ENCODE assay signal across 1 cellular context in genomic region chr19:5680437-5681368, GRCh38.
TF ChIP-seq lines count a peak whose summit lies in the region.

A gene with protein sequence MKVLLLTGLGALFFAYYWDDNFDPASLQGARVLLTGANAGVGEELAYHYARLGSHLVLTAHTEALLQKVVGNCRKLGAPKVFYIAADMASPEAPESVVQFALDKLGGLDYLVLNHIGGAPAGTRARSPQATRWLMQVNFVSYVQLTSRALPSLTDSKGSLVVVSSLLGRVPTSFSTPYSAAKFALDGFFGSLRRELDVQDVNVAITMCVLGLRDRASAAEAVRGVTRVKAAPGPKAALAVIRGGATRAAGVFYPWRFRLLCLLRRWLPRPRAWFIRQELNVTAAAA (plus strand): TSS chr19:5681027. CDS start chr19:5684833, 3,806 bp downstream.
Gene MICOS13, minus strand, starts transcription at chr19:5680516. Its CDS starts 30 bp downstream, at chr19:5680486.

TF ChIP-seq in HepG2, 621 proteins besides CTCF, POLR2A, EP300 and RAD21 (continued from another document and continues in another):
- no peak for TF ChIP-seq MAZ (IDR thresholded peaks at IDR 0.05; ENCODE audit: borderline replicate concordance, low read depth, low read length)
- TF ChIP-seq MAZ (CRISPR knock-in tag; IDR thresholded peaks at IDR 0.05; ENCODE audit: low read depth), result no peak; the same call in 1 of the 2 replicates
- peak; percentile 62; the same call in 1 of the 2 replicates for TF ChIP-seq KDM5A (IDR thresholded peaks at IDR 0.05; ENCODE audit: borderline replicate concordance, low read length)
- no peak for TF ChIP-seq ZNF138 (CRISPR knock-in tag; IDR thresholded peaks at IDR 0.05; ENCODE audit: low read depth)
- TF ChIP-seq, protein P1, sequence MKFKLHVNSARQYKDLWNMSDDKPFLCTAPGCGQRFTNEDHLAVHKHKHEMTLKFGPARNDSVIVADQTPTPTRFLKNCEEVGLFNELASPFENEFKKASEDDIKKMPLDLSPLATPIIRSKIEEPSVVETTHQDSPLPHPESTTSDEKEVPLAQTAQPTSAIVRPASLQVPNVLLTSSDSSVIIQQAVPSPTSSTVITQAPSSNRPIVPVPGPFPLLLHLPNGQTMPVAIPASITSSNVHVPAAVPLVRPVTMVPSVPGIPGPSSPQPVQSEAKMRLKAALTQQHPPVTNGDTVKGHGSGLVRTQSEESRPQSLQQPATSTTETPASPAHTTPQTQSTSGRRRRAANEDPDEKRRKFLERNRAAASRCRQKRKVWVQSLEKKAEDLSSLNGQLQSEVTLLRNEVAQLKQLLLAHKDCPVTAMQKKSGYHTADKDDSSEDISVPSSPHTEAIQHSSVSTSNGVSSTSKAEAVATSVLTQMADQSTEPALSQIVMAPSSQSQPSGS (CRISPR knock-in tag; IDR thresholded peaks at IDR 0.05), result peak; percentile 46; the same call in 1 of the 2 replicates
- no peak for TF ChIP-seq PITX1 (CRISPR knock-in tag; IDR thresholded peaks at IDR 0.05)
- TF ChIP-seq ZUFSP (CRISPR knock-in tag; IDR thresholded peaks at IDR 0.05; ENCODE audit: borderline replicate concordance), result no peak
- TF ChIP-seq ZEB1 (IDR thresholded peaks at IDR 0.05; ENCODE audit: insufficient replicate concordance, low read depth), result no peak
- no peak for TF ChIP-seq NFKBIZ (CRISPR knock-in tag; IDR thresholded peaks at IDR 0.05)
- TF ChIP-seq ZNF747 (CRISPR knock-in tag; IDR thresholded peaks at IDR 0.05; ENCODE audit: borderline replicate concordance), result peak; percentile 24; the same call in 1 of the 2 replicates
- TF ChIP-seq, protein P2, sequence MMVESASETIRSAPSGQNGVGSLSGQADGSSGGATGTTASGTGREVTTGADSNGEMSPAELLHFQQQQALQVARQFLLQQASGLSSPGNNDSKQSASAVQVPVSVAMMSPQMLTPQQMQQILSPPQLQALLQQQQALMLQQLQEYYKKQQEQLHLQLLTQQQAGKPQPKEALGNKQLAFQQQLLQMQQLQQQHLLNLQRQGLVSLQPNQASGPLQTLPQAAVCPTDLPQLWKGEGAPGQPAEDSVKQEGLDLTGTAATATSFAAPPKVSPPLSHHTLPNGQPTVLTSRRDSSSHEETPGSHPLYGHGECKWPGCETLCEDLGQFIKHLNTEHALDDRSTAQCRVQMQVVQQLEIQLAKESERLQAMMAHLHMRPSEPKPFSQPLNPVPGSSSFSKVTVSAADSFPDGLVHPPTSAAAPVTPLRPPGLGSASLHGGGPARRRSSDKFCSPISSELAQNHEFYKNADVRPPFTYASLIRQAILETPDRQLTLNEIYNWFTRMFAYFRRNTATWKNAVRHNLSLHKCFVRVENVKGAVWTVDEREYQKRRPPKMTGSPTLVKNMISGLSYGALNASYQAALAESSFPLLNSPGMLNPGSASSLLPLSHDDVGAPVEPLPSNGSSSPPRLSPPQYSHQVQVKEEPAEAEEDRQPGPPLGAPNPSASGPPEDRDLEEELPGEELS (CRISPR knock-in tag; IDR thresholded peaks at IDR 0.05), result no peak; the same call in 1 of the 2 replicates
- no peak for TF ChIP-seq FOXM1 (CRISPR knock-in tag; IDR thresholded peaks at IDR 0.05)
- TF ChIP-seq, protein P3, sequence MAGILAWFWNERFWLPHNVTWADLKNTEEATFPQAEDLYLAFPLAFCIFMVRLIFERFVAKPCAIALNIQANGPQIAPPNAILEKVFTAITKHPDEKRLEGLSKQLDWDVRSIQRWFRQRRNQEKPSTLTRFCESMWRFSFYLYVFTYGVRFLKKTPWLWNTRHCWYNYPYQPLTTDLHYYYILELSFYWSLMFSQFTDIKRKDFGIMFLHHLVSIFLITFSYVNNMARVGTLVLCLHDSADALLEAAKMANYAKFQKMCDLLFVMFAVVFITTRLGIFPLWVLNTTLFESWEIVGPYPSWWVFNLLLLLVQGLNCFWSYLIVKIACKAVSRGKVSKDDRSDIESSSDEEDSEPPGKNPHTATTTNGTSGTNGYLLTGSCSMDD (CRISPR knock-in tag; IDR thresholded peaks at IDR 0.05), result no peak
- TF ChIP-seq ONECUT2 (CRISPR knock-in tag; IDR thresholded peaks at IDR 0.05), result 0 out of 2 replicates have a peak, but pooled peaks have one; percentile 13
- TF ChIP-seq, protein P4, sequence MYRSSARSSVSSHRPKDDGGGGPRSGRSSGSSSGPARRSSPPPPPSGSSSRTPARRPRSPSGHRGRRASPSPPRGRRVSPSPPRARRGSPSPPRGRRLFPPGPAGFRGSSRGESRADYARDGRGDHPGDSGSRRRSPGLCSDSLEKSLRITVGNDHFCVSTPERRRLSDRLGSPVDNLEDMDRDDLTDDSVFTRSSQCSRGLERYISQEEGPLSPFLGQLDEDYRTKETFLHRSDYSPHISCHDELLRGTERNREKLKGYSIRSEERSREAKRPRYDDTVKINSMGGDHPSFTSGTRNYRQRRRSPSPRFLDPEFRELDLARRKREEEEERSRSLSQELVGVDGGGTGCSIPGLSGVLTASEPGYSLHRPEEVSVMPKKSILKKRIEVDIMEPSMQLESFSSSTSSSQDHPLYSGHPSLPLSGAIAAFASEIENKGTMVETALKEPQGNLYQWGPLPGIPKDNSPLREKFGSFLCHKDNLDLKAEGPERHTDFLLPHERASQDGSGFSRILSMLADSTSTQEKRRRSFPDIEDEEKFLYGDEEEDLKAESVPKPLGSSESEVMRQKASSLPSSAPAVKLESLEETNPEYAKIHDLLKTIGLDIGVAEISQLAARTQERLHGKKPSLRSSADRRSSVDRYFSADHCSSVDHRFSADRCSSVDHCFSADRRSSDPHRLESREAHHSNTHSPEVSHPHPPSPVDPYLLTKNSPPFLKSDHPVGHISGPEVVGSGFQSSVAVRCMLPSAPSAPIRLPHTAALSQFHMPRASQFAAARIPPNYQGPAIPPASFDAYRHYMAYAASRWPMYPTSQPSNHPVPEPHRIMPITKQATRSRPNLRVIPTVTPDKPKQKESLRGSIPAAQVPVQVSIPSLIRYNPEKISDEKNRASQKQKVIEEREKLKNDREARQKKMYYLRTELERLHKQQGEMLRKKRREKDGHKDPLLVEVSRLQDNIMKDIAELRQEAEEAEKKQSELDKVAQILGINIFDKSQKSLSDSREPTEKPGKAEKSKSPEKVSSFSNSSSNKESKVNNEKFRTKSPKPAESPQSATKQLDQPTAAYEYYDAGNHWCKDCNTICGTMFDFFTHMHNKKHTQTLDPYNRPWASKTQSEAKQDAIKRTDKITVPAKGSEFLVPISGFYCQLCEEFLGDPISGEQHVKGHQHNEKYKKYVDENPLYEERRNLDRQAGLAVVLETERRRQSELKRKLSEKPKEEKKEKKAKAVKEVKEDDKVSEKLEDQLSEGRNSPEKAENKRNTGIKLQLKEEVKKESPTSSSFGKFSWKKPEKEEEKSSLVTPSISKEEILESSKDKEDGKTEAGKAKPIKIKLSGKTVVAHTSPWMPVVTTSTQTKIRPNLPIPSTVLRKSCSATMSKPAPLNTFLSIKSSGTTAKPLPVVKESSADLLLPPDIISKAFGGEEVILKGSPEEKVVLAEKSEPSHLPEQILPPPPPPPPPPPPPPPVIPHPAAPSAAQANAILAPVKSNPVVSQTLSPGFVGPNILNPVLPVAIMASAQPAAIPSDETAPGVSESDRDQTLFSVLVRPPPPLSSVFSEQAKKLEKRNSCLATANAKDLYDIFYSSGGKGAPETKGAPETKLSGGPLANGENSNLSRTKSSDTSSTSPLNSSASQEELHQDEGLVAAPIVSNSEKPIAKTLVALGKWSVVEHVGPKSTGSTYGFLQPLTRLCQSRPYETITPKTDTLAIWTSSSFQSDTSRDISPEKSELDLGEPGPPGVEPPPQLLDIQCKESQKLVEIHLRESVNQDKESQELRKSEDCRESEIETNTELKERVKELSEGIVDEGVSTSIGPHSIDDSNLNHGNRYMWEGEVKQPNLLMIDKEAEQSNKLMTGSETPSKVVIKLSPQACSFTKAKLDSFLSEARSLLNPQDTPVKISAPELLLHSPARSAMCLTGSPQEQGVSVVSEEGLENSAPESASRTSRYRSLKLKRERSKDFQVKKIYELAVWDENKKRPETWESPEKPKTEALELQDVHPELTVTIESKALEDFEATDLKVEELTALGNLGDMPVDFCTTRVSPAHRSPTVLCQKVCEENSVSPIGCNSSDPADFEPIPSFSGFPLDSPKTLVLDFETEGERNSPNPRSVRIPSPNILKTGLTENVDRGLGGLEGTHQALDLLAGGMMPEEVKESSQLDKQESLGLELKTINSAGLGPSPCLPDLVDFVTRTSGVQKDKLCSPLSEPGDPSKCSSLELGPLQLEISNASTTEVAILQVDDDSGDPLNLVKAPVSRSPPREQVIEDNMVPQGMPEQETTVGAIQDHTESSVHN (CRISPR knock-in tag; IDR thresholded peaks at IDR 0.05), result no peak
- TF ChIP-seq SMAD9 (CRISPR knock-in tag; IDR thresholded peaks at IDR 0.05), result no peak
- no peak for TF ChIP-seq HES4 (CRISPR knock-in tag; IDR thresholded peaks at IDR 0.05; ENCODE audit: borderline replicate concordance)
- no peak for TF ChIP-seq LCORL (IDR thresholded peaks at IDR 0.05)
- peak; percentile 61; the same call in 1 of the 2 replicates for TF ChIP-seq LCORL (CRISPR knock-in tag; IDR thresholded peaks at IDR 0.05)
- TF ChIP-seq REL (CRISPR knock-in tag; conservative IDR thresholded peaks at IDR 0.05), result no peak
- TF ChIP-seq PHF8 (CRISPR knock-in tag; IDR thresholded peaks at IDR 0.05), result no peak; the same call in 1 of the 2 replicates
- TF ChIP-seq SETDB1 (CRISPR knock-in tag; IDR thresholded peaks at IDR 0.05; ENCODE audit: borderline replicate concordance), result no peak
- no peak for TF ChIP-seq ZNF780A (CRISPR knock-in tag; IDR thresholded peaks at IDR 0.05)
- TF ChIP-seq PAF1 (CRISPR knock-in tag; IDR thresholded peaks at IDR 0.05), result no peak
- TF ChIP-seq SNAPC2 (CRISPR knock-in tag; IDR thresholded peaks at IDR 0.05), result no peak
- no peak for TF ChIP-seq ZSCAN22 (CRISPR knock-in tag; IDR thresholded peaks at IDR 0.05)
- TF ChIP-seq ZNF280B (CRISPR knock-in tag; IDR thresholded peaks at IDR 0.05; ENCODE audit: borderline replicate concordance), result no peak
- TF ChIP-seq NAIF1 (CRISPR knock-in tag; IDR thresholded peaks at IDR 0.05; ENCODE audit: borderline replicate concordance), result no peak
- TF ChIP-seq NFATC3 (CRISPR knock-in tag; IDR thresholded peaks at IDR 0.05), result no peak
- TF ChIP-seq NFIC (IDR thresholded peaks at IDR 0.05; ENCODE audit: low read length), result no peak
- peak; percentile 69 for TF ChIP-seq CREB1 (IDR thresholded peaks at IDR 0.05)
- peak; percentile 93 for TF ChIP-seq CREB1 (CRISPR knock-in tag; IDR thresholded peaks at IDR 0.05)
- no peak for TF ChIP-seq SP1 (IDR thresholded peaks at IDR 0.05)
- peak; percentile 78 for TF ChIP-seq SP1 (CRISPR knock-in tag; IDR thresholded peaks at IDR 0.05)
- no peak for TF ChIP-seq KDM6A (CRISPR knock-in tag; IDR thresholded peaks at IDR 0.05; ENCODE audit: low read depth)
- TF ChIP-seq KLF15 (CRISPR knock-in tag; IDR thresholded peaks at IDR 0.05; ENCODE audit: borderline replicate concordance), result no peak
- TF ChIP-seq SOX13 (IDR thresholded peaks at IDR 0.05), result no peak
- no peak; a peak in 1 of 4 replicates for TF ChIP-seq SOX13 (CRISPR knock-in tag; conservative IDR thresholded peaks at IDR 0.05 in 1 of 2, IDR thresholded peaks at IDR 0.05 in 1 of 2)
- TF ChIP-seq ZNF839 (CRISPR knock-in tag; IDR thresholded peaks at IDR 0.05; ENCODE audit: borderline replicate concordance), result no peak
- TF ChIP-seq, protein P5, sequence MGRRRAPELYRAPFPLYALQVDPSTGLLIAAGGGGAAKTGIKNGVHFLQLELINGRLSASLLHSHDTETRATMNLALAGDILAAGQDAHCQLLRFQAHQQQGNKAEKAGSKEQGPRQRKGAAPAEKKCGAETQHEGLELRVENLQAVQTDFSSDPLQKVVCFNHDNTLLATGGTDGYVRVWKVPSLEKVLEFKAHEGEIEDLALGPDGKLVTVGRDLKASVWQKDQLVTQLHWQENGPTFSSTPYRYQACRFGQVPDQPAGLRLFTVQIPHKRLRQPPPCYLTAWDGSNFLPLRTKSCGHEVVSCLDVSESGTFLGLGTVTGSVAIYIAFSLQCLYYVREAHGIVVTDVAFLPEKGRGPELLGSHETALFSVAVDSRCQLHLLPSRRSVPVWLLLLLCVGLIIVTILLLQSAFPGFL (CRISPR knock-in tag; IDR thresholded peaks at IDR 0.05), result no peak
- no peak for TF ChIP-seq YEATS4 (CRISPR knock-in tag; IDR thresholded peaks at IDR 0.05; ENCODE audit: borderline replicate concordance)
- TF ChIP-seq SP140L (CRISPR knock-in tag; IDR thresholded peaks at IDR 0.05; ENCODE audit: borderline replicate concordance), result no peak
- TF ChIP-seq ZKSCAN1 (IDR thresholded peaks at IDR 0.05; ENCODE audit: low read length), result no peak
- TF ChIP-seq ETV5 (CRISPR knock-in tag; IDR thresholded peaks at IDR 0.05; ENCODE audit: borderline replicate concordance), result peak; percentile 79
